Comparison of ENCODE assay signal across 1 cellular context in the genomic region with DNA sequence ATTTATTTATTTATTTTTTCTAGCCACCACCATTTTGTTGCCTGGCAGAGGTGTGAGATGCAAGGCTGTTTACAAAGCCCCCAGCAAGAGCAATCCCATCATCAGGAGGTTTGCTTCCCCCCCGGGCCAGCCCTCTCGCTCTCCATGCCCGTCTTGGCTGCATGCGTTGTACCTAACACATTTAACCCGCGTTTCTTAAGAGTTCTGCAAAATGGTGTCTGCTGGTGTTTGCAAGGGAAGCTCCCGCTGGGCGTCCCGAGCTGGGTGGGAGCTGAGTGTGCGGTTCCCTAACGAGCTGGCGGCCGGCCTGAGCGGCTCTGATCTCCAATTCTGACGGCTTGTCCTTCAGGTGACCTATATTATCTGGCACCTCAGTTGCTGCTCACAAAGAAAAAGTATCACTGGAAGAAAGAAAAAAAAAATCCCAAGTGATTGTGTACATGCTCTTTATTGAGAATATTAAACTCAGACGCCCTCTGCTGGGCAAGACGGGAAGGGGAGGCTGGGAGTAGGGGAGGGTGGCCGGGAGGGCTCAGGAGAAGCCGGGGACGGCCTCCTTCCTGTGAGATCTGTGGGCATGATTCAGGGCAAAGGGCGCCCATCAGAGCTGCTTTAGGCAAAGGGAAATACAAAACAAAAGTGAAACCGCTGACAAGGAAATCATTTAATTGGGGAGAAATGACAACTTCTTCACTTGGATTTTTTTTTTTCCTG.
A peak's percentile ranks its signal among the peaks of the same experiment; 100 is the strongest.
TF ChIP-seq lines count a peak whose summit lies in the region.

No MANE protein-coding gene starts in this region.

TF ChIP-seq in HEK293, 187 proteins besides CTCF, POLR2A, EP300 and RAD21 (continued from another document):
- TF ChIP-seq MZF1 (tag by site-specific recombination; IDR thresholded peaks at IDR 0.05; ENCODE audit: borderline replicate concordance): 0 out of 2 replicates have a peak, but pooled peaks have one; percentile 46
- peak; percentile 37 for TF ChIP-seq HIC1 (tag by site-specific recombination; IDR thresholded peaks at IDR 0.05)
- peak; percentile 94 for TF ChIP-seq ZNF654 (tag by site-specific recombination; IDR thresholded peaks at IDR 0.05; ENCODE audit: low read depth)
- TF ChIP-seq, protein P1, sequence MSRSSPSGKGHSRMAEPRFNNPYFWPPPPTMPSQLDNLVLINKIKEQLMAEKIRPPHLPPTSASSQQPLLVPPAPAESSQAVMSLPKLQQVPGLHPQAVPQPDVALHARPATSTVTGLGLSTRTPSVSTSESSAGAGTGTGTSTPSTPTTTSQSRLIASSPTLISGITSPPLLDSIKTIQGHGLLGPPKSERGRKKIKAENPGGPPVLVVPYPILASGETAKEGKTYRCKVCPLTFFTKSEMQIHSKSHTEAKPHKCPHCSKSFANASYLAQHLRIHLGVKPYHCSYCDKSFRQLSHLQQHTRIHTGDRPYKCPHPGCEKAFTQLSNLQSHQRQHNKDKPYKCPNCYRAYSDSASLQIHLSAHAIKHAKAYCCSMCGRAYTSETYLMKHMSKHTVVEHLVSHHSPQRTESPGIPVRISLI (tag by site-specific recombination; IDR thresholded peaks at IDR 0.05): peak; percentile 97
- peak; percentile 48 for TF ChIP-seq ZBTB8A (tag by site-specific recombination; IDR thresholded peaks at IDR 0.05)
- 0 out of 2 replicates have a peak, but pooled peaks have one; percentile 20 for TF ChIP-seq KLF16 (tag by site-specific recombination; IDR thresholded peaks at IDR 0.05)
- 0 out of 2 replicates have a peak, but pooled peaks have one; percentile 12 for TF ChIP-seq ZBTB11 (tag by site-specific recombination; conservative IDR thresholded peaks at IDR 0.05; ENCODE audit: low read depth)
- peak; percentile 18 for TF ChIP-seq ZBTB26 (tag by site-specific recombination; optimal IDR thresholded peaks at IDR 0.05)
- 0 out of 2 replicates have a peak, but pooled peaks have one; percentile 25 for TF ChIP-seq ZXDB (tag by site-specific recombination; IDR thresholded peaks at IDR 0.05)
- peak; percentile 53; the same call in 1 of the 2 replicates for TF ChIP-seq SP7 (tag by site-specific recombination; IDR thresholded peaks at IDR 0.05)
- TF ChIP-seq, protein P2, sequence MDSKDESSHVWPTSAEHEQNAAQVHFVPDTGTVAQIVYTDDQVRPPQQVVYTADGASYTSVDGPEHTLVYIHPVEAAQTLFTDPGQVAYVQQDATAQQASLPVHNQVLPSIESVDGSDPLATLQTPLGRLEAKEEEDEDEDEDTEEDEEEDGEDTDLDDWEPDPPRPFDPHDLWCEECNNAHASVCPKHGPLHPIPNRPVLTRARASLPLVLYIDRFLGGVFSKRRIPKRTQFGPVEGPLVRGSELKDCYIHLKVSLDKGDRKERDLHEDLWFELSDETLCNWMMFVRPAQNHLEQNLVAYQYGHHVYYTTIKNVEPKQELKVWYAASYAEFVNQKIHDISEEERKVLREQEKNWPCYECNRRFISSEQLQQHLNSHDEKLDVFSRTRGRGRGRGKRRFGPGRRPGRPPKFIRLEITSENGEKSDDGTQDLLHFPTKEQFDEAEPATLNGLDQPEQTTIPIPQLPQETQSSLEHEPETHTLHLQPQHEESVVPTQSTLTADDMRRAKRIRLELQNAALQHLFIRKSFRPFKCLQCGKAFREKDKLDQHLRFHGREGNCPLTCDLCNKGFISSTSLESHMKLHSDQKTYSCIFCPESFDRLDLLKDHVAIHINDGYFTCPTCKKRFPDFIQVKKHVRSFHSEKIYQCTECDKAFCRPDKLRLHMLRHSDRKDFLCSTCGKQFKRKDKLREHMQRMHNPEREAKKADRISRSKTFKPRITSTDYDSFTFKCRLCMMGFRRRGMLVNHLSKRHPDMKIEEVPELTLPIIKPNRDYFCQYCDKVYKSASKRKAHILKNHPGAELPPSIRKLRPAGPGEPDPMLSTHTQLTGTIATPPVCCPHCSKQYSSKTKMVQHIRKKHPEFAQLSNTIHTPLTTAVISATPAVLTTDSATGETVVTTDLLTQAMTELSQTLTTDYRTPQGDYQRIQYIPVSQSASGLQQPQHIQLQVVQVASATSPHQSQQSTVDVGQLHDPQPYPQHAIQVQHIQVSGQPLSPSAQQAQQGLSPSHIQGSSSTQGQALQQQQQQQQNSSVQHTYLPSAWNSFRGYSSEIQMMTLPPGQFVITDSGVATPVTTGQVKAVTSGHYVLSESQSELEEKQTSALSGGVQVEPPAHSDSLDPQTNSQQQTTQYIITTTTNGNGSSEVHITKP (tag by site-specific recombination; IDR thresholded peaks at IDR 0.05): peak; percentile 80
- TF ChIP-seq ZBTB17 (tag by site-specific recombination; IDR thresholded peaks at IDR 0.05): 0 out of 2 replicates have a peak, but pooled peaks have one; percentile 39
- TF ChIP-seq, protein P3, sequence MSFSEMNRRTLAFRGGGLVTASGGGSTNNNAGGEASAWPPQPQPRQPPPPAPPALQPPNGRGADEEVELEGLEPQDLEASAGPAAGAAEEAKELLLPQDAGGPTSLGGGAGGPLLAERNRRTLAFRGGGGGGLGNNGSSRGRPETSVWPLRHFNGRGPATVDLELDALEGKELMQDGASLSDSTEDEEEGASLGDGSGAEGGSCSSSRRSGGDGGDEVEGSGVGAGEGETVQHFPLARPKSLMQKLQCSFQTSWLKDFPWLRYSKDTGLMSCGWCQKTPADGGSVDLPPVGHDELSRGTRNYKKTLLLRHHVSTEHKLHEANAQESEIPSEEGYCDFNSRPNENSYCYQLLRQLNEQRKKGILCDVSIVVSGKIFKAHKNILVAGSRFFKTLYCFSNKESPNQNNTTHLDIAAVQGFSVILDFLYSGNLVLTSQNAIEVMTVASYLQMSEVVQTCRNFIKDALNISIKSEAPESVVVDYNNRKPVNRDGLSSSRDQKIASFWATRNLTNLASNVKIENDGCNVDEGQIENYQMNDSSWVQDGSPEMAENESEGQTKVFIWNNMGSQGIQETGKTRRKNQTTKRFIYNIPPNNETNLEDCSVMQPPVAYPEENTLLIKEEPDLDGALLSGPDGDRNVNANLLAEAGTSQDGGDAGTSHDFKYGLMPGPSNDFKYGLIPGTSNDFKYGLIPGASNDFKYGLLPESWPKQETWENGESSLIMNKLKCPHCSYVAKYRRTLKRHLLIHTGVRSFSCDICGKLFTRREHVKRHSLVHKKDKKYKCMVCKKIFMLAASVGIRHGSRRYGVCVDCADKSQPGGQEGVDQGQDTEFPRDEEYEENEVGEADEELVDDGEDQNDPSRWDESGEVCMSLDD (tag by site-specific recombination; IDR thresholded peaks at IDR 0.05): 0 out of 2 replicates have a peak, but pooled peaks have one; percentile 10
- TF ChIP-seq SP3 (tag by site-specific recombination; IDR thresholded peaks at IDR 0.05): 0 out of 2 replicates have a peak, but pooled peaks have one; percentile 12
- TF ChIP-seq, protein P4, sequence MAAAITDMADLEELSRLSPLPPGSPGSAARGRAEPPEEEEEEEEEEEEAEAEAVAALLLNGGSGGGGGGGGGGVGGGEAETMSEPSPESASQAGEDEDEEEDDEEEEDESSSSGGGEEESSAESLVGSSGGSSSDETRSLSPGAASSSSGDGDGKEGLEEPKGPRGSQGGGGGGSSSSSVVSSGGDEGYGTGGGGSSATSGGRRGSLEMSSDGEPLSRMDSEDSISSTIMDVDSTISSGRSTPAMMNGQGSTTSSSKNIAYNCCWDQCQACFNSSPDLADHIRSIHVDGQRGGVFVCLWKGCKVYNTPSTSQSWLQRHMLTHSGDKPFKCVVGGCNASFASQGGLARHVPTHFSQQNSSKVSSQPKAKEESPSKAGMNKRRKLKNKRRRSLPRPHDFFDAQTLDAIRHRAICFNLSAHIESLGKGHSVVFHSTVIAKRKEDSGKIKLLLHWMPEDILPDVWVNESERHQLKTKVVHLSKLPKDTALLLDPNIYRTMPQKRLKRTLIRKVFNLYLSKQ (tag by site-specific recombination; IDR thresholded peaks at IDR 0.05; ENCODE audit: borderline replicate concordance): no peak
- no peak for TF ChIP-seq TSHZ1 (tag by site-specific recombination; IDR thresholded peaks at IDR 0.05; ENCODE audit: borderline replicate concordance)
- peak; percentile 59; the same call in 1 of the 2 replicates for TF ChIP-seq ZIC2 (tag by site-specific recombination; IDR thresholded peaks at IDR 0.05)
- peak; percentile 50; the same call in 1 of the 2 replicates for TF ChIP-seq ZBTB48 (tag by site-specific recombination; IDR thresholded peaks at IDR 0.05)
- 0 out of 2 replicates have a peak, but pooled peaks have one; percentile 13 for TF ChIP-seq WT1 (tag by site-specific recombination; IDR thresholded peaks at IDR 0.05)
- peak; percentile 19; the same call in 1 of the 2 replicates for TF ChIP-seq TRIM28 (IDR thresholded peaks at IDR 0.05; ENCODE audit: borderline replicate concordance, low read length)
- TF ChIP-seq SALL2 (tag by site-specific recombination; IDR thresholded peaks at IDR 0.05; ENCODE audit: borderline replicate concordance): no peak
- TF ChIP-seq ZNF341 (tag by site-specific recombination; IDR thresholded peaks at IDR 0.05; ENCODE audit: low read depth): no peak
- peak; percentile 84 for TF ChIP-seq ZNF335 (tag by site-specific recombination; conservative IDR thresholded peaks at IDR 0.05)
- no peak for TF ChIP-seq INSM2 (tag by site-specific recombination; IDR thresholded peaks at IDR 0.05)
